In genomic region chr9:110152704-110153374, GRCh38 we compare ENCODE assay signal across 8 cellular contexts. TPM values are rescaled to one million over a fixed set of nuclear protein-coding genes. Genes with fewer than 3 reads are reported as not detected.
DNase-seq lines count a peak whose midpoint lies in the region; ATAC-seq, FAIRE-seq and TF ChIP-seq lines count a peak whose summit lies in the region.

No MANE protein-coding gene starts in this region.

- H3K36me3 ChIP-seq in adrenal gland (replicated peaks in 1 of 2) = no peaks in the 10 kb centered on the region
- no peaks in the 10 kb centered on the region for H3K36me3 ChIP-seq in thyroid gland

- peak; percentile 78 for FAIRE-seq in H54 (lab: Jason Lieb, UNC)

- ATAC-seq in HG03135 (IDR thresholded peaks at IDR 0.05; ENCODE audit: unreplicated experiment) = no peak

- no peak overlapping the region for H3K27ac ChIP-seq in adrenal gland
- H3K27ac ChIP-seq in thyroid gland = peak overlapping the region; percentile 66 to 76 (median 75)

- DNase-seq in COR-L47 (lab: John Stamatoyannopoulos, UW) (peak; percentile 45), H54 (ENCODE audit: insufficient read length, low spot score) (no peak), NCI-H2227 (lab: John Stamatoyannopoulos, UW; ENCODE audit: unreplicated experiment) (peak; percentile 65), adrenal gland (no peak), islet precursor cell (peak; percentile 64), thyroid gland (no peak), GOT3 (lab: John Stamatoyannopoulos, UW) (no peak)

- intact Hi-C loops in adrenal gland (cut with DNase I) = loop anchor here (5.0 to 10.0 kb wide), 4 partner anchors 248 to 578 kb away; no protein-coding TSS in a partner anchor
- intact Hi-C loops in thyroid gland (cut with DNase I) = no loop called here

- peaks cover 0 to 12% of the 10 kb centered on the region in 2 donors for H3K4me1 ChIP-seq in adrenal gland (replicated peaks in 1 of 2)
- peaks cover 20 to 48% of the 10 kb centered on the region in 2 donors for H3K4me1 ChIP-seq in thyroid gland

- 50 to 65% (median 59%) methylated on average over 3 of the region's 3 CpGs for WGBS in adrenal gland, 4 donors
- WGBS in thyroid gland, 2 donors = 60 to 64% methylated on average over 3 of the region's 3 CpGs

- H3K9me3 ChIP-seq in adrenal gland (replicated peaks in 1 of 3) (no peaks in the 10 kb centered on the region), thyroid gland (no peaks in the 10 kb centered on the region)

- H3K27me3 ChIP-seq in adrenal gland = no peaks in the 10 kb centered on the region
- no peaks in the 10 kb centered on the region for H3K27me3 ChIP-seq in thyroid gland

- H3K4me3 ChIP-seq in adrenal gland (no peak overlapping the region), thyroid gland (replicated peaks in 1 of 3) (no peak overlapping the region)

- TF ChIP-seq POLR2A in H54 (IDR thresholded peaks at IDR 0.05; ENCODE audit: low read depth, low read length) (no peak), adrenal gland (IDR thresholded peaks at IDR 0.05) (no peak), thyroid gland (IDR thresholded peaks at IDR 0.05) (no peak)

- TF ChIP-seq CTCF in adrenal gland (IDR thresholded peaks at IDR 0.05) = peak; percentile 51 to 82 (median 71)
- TF ChIP-seq CTCF in thyroid gland (IDR thresholded peaks at IDR 0.05) = peak; percentile 23 to 88 (median 69)

RNA-seq across cellular contexts. Expression of gene C9orf152, which starts 55.1 kb away (rescaled TPM):
- total RNA-seq in adrenal gland = not detected
- polyA plus RNA-seq in adrenal gland = under 1 TPM in 1 of 3 donors, not detected in 2; 0.13 TPM
- total RNA-seq in thyroid gland = under 1 TPM in 2 of 4 donors, not detected in 2; 0.20 to 0.33 TPM

Comparison
In these comparisons a context has a peak if more than half of its experiments do, and no peak if none do; other contexts are left out.
1. DNase-seq: peak in COR-L47 (single experiment), NCI-H2227 (single experiment) and islet precursor cell (single experiment); none in H54 (single experiment), adrenal gland (0 of 7), thyroid gland (0 of 2) and GOT3 (single experiment).
2. H3K27ac ChIP-seq: peak in thyroid gland (3 of 3); none in adrenal gland (0 of 5).